ENCODE assay signal across 9 cellular contexts in the genomic region with DNA sequence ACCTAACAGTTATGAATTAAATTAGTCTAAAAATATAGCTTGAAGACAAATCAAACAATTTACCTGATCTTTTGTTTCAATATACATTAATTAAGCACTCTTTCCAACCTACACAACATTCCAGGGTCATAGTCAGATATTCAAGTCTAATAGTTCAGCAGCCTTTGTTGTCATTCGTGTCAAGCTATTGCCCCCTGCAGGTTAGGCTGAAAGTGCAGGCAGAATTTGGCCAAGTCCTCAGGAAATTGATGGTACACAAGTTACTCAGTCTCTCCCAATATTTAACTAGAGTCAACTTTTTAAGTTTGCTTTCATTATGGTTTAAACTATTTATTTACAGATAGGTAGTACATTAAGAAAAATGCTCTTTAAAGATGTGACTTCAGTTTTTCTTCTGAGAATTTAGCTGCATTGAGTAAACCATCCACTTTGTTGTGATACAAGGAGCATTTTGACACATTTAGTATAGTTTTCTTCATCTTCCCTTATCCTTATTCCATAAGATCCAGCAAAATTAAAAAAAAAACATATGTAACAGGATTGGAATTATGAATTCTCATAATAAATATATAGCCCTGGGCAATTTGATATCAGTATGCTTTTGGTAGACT.
DNase-seq lines count a peak whose midpoint lies in the region; ATAC-seq and TF ChIP-seq lines count a peak whose summit lies in the region.
"Had no signal": no experiment of that assay in that cellular context is flagged by ENCODE, and none has a peak within 500 bp of the region (broad histone marks: within the 10 kb centered on the region; RNA-seq: fewer than 3 reads in every experiment).

No MANE protein-coding gene starts in this region.

- no peak for DNase-seq in BJ (ENCODE audit: low read depth)
- DNase-seq in NOMO-1 (lab: John Stamatoyannopoulos, UW; ENCODE audit: unreplicated experiment in 2 of 2) = peak; percentile 56 to 69
- DNase-seq in activated CD8-positive, alpha-beta memory T cell treated with anti-CD3 and anti-CD28 coated beads, Interleukin-2, amount 50 U/mL, for 4 hours = peak; percentile 71
- DNase-seq in erythroblast (lab: John Stamatoyannopoulos, UW) = peak; percentile 53 to 71
- peak; percentile 65 for DNase-seq in natural killer cell treated with Interleukin-12 subunit alpha and Interleukin-12 subunit beta and Interleukin-15 and Interleukin-18, amount 100 ng/mL, for 72 hours (ENCODE audit: low spot score)
- peak; percentile 70 to 75 for DNase-seq in tibial artery

- H3K27ac ChIP-seq in tibial artery = no peak overlapping the region

- H3K4me1 Mint-ChIP-seq in natural killer cell treated with Interleukin-12 subunit alpha and Interleukin-12 subunit beta and Interleukin-15 and Interleukin-18, amount 100 ng/mL, for 72 hours (ENCODE audit: low read depth in 2 of 2) = peaks cover 31 to 35% of the 10 kb centered on the region in 2 donors

- CTCF ChIA-PET in BJ (lab: Yijun Ruan, JAX) = interaction anchor here (0.7 to 1.6 kb wide), 5 partner anchors 39 to 925 kb away, joined by 3 to 4 read pairs (median 3); partner anchors contain the start of gene DPYD

- no peaks in the 10 kb centered on the region for H3K27me3 ChIP-seq in BJ (ENCODE audit: control insufficient read depth, insufficient read depth, low read length)
- peaks cover 2 to 68% of the 10 kb centered on the region in 2 donors for H3K27me3 ChIP-seq in tibial artery

- no peak for TF ChIP-seq POLR2A in erythroblast (IDR thresholded peaks at IDR 0.05; ENCODE audit: low read length)

- H3K9me3 Mint-ChIP-seq in natural killer cell treated with Interleukin-12 subunit alpha and Interleukin-12 subunit beta and Interleukin-15 and Interleukin-18, amount 100 ng/mL, for 72 hours = no peaks in the 10 kb centered on the region

- TF ChIP-seq CTCF in BJ (IDR thresholded peaks at IDR 0.05; ENCODE audit: insufficient read depth, low read depth, low read length) (peak; percentile 93), tibial artery (IDR thresholded peaks at IDR 0.05) (peak; percentile 65 to 66)

- ATAC-seq in GM18870 (IDR thresholded peaks at IDR 0.05; ENCODE audit: unreplicated experiment) (peak; percentile 59), HG03571 (IDR thresholded peaks at IDR 0.05; ENCODE audit: unreplicated experiment) (peak; percentile 43)
- no peak for ATAC-seq in natural killer cell treated with Interleukin-12 subunit alpha and Interleukin-12 subunit beta and Interleukin-15 and Interleukin-18, amount 100 ng/mL, for 72 hours

- intact Hi-C loops in tibial artery (cut with DNase I; ENCODE audit: low total_unique reads) = no loop called here

- no peak overlapping the region for H3K27ac Mint-ChIP-seq in natural killer cell treated with Interleukin-12 subunit alpha and Interleukin-12 subunit beta and Interleukin-15 and Interleukin-18, amount 100 ng/mL, for 72 hours
- H3K27ac Mint-ChIP-seq: IgD-negative memory B cell had no signal

- H3K36me3 ChIP-seq in BJ (ENCODE audit: control insufficient read depth, insufficient read depth, low read length) = no peaks in the 10 kb centered on the region
- H3K36me3 ChIP-seq in tibial artery = no peaks in the 10 kb centered on the region

- peaks cover 55 to 88% of the 10 kb centered on the region in 2 donors for H3K27me3 Mint-ChIP-seq in natural killer cell treated with Interleukin-12 subunit alpha and Interleukin-12 subunit beta and Interleukin-15 and Interleukin-18, amount 100 ng/mL, for 72 hours

- H3K4me3 ChIP-seq in BJ (ENCODE audit: low read depth, low read length) (no peak overlapping the region), tibial artery (no peak overlapping the region)

- POLR2A ChIA-PET in BJ (lab: Charles Lee) = no interaction called here

- H3K4me3 Mint-ChIP-seq in natural killer cell treated with Interleukin-12 subunit alpha and Interleukin-12 subunit beta and Interleukin-15 and Interleukin-18, amount 100 ng/mL, for 72 hours = no peak overlapping the region
- H3K4me3 Mint-ChIP-seq: IgD-negative memory B cell had no signal

- no peaks in the 10 kb centered on the region for H3K9me3 ChIP-seq in tibial artery

- no peaks in the 10 kb centered on the region for H3K36me3 Mint-ChIP-seq in natural killer cell treated with Interleukin-12 subunit alpha and Interleukin-12 subunit beta and Interleukin-15 and Interleukin-18, amount 100 ng/mL, for 72 hours

- peaks cover 0 to 29% (median 11%) of the 10 kb centered on the region in 4 donors for H3K4me1 ChIP-seq in tibial artery

Comparison
In these comparisons a context has a peak if more than half of its experiments do, and no peak if none do; other contexts are left out.
1. ATAC-seq: peak in GM18870 (single experiment) and HG03571 (single experiment); none in natural killer cell treated with Interleukin-12 subunit alpha and Interleukin-12 subunit beta and Interleukin-15 and Interleukin-18, amount 100 ng/mL, for 72 hours (0 of 2).